Comparison of ENCODE assay signal across 8 cellular contexts in the genomic region with DNA sequence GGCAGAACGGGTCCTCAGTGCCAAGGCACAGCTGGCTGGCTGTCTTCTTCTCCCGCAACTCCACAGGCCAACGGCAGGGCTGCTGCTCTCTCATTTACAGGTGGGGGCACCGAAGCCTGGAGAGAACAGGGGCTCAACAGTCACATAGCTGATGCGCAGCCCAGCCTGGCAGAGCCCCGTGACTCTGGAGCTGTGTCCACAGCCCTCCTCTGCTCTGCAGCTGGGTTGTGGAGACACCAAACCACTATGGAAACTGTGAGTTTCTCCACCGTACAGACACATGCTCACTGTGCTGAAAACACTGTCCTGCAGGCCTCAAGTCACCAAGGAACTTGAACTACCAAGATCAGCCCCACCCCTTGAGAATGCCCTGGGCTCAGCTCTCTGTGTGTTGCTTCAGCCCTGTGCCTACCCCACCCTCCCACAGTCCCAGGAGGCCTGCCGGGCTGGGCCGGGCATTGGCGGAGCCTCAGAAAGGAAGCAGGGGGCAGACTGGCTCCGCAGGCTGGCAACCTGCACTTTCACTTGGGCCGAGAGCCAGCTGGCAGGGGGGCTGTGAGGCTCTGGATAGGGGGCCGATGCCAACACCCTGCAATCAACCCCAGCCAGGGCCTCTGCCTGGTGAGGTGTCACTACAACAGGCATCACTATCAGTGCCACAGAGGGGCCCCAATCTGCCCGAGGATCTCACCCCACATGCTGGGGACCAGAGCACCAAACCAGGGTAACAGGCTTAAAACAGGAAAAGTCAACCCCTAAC.
DNase-seq lines count a peak whose midpoint lies in the region; ATAC-seq and TF ChIP-seq lines count a peak whose summit lies in the region.

No MANE protein-coding gene starts in this region.

- peak; percentile 42 to 54 for TF ChIP-seq RAD21 in liver (IDR thresholded peaks at IDR 0.05)

- peaks cover 23 to 58% (median 53%) of the 10 kb centered on the region in 4 donors for H3K4me1 ChIP-seq in liver (ENCODE audit: control insufficient read depth in 4 of 4, insufficient read depth in 4 of 4, low read length in 3 of 4)
- peaks cover 24 to 66% (median 55%) of the 10 kb centered on the region in 5 donors for H3K4me1 ChIP-seq in subcutaneous abdominal adipose tissue (ENCODE audit: control insufficient read depth in 5 of 5, insufficient read depth in 5 of 5, low read length in 5 of 5)

- WGBS in liver: 34% methylated on average over 14 of the region's 14 CpGs

- H3K4me3 ChIP-seq in liver (ENCODE audit: low read depth in 1 of 3, low read length in 3 of 3) (no peak overlapping the region), subcutaneous abdominal adipose tissue (ENCODE audit: low read depth in 1 of 5, low read length in 5 of 5) (peak overlapping the region in 2 of 5 donors; percentile 2 to 8)

- peak; percentile 68 for DNase-seq in Ammon's horn (ENCODE audit: low spot score)
- peak; percentile 56 for DNase-seq in NCI-H2029 (lab: John Stamatoyannopoulos, UW)
- DNase-seq in NOMO-1 treated with DMSO at 0.1 percent for 48 hours (lab: John Stamatoyannopoulos, UW; ENCODE audit: unreplicated experiment): no peak
- DNase-seq in cerebellar cortex (ENCODE audit: low spot score): no peak

- H3K27me3 ChIP-seq in liver (ENCODE audit: control insufficient read depth in 4 of 4, insufficient read depth in 4 of 4, low read length in 3 of 4): no peaks in the 10 kb centered on the region
- no peaks in the 10 kb centered on the region for H3K27me3 ChIP-seq in subcutaneous abdominal adipose tissue (ENCODE audit: control insufficient read depth in 5 of 5, insufficient read depth in 4 of 5, low read length in 5 of 5)

- H3K36me3 ChIP-seq in liver (ENCODE audit: control insufficient read depth in 4 of 4, insufficient read depth in 3 of 4, low read depth in 1 of 4, low read length in 3 of 4) (no peaks in the 10 kb centered on the region), subcutaneous abdominal adipose tissue (ENCODE audit: control insufficient read depth in 5 of 5, insufficient read depth in 5 of 5, low read length in 5 of 5) (peaks cover 0 to 18% (median 4%) of the 10 kb centered on the region in 5 donors)

- no peaks in the 10 kb centered on the region for H3K9me3 Mint-ChIP-seq in brain

- peak overlapping the region in 1 of 2 donors; percentile 13 for H3K27ac ChIP-seq in liver (ENCODE audit: low read depth in 1 of 2, low read length in 2 of 2)
- peak overlapping the region; percentile 37 for H3K27ac ChIP-seq in subcutaneous abdominal adipose tissue (ENCODE audit: low read depth, low read length)

- no peaks in the 10 kb centered on the region for H3K36me3 Mint-ChIP-seq in brain

- peak overlapping the region in 4 of 5 experiments; percentile 16 to 42 (median 32) for H3K4me3 Mint-ChIP-seq in brain

- H3K9ac ChIP-seq in liver (ENCODE audit: low read depth in 1 of 2, low read length in 2 of 2) (no peak overlapping the region), subcutaneous abdominal adipose tissue (ENCODE audit: low read length in 5 of 5) (peak overlapping the region in 4 of 5 donors; percentile 22 to 53 (median 36))

- H3K27ac Mint-ChIP-seq in brain: peak overlapping the region; percentile 60 to 88 (median 68)

- peaks cover 91% of the 10 kb centered on the region for H3K4me1 Mint-ChIP-seq in brain

- peak; percentile 48 for ATAC-seq in GM19395 (IDR thresholded peaks at IDR 0.05; ENCODE audit: unreplicated experiment)

- TF ChIP-seq CTCF in brain (conservative IDR thresholded peaks at IDR 0.05) (no peak), liver (IDR thresholded peaks at IDR 0.05; ENCODE audit: low read depth, low read length, missing input control) (peak; percentile 23)

- H3K9me3 ChIP-seq in liver (ENCODE audit: control insufficient read depth in 4 of 4, low read length in 3 of 4): no peaks in the 10 kb centered on the region
- no peaks in the 10 kb centered on the region for H3K9me3 ChIP-seq in subcutaneous abdominal adipose tissue (ENCODE audit: control insufficient read depth in 5 of 5, low read length in 5 of 5)

- no peaks in the 10 kb centered on the region for H3K27me3 Mint-ChIP-seq in brain

TF ChIP-seq in liver, 16 proteins besides CTCF, POLR2A, EP300 and RAD21:
- TF ChIP-seq GABPA (IDR thresholded peaks at IDR 0.05 in 1 of 2, conservative IDR thresholded peaks at IDR 0.05 in 1 of 2): no peak
- no peak for TF ChIP-seq HNF4G (IDR thresholded peaks at IDR 0.05)
- TF ChIP-seq, protein P1, sequence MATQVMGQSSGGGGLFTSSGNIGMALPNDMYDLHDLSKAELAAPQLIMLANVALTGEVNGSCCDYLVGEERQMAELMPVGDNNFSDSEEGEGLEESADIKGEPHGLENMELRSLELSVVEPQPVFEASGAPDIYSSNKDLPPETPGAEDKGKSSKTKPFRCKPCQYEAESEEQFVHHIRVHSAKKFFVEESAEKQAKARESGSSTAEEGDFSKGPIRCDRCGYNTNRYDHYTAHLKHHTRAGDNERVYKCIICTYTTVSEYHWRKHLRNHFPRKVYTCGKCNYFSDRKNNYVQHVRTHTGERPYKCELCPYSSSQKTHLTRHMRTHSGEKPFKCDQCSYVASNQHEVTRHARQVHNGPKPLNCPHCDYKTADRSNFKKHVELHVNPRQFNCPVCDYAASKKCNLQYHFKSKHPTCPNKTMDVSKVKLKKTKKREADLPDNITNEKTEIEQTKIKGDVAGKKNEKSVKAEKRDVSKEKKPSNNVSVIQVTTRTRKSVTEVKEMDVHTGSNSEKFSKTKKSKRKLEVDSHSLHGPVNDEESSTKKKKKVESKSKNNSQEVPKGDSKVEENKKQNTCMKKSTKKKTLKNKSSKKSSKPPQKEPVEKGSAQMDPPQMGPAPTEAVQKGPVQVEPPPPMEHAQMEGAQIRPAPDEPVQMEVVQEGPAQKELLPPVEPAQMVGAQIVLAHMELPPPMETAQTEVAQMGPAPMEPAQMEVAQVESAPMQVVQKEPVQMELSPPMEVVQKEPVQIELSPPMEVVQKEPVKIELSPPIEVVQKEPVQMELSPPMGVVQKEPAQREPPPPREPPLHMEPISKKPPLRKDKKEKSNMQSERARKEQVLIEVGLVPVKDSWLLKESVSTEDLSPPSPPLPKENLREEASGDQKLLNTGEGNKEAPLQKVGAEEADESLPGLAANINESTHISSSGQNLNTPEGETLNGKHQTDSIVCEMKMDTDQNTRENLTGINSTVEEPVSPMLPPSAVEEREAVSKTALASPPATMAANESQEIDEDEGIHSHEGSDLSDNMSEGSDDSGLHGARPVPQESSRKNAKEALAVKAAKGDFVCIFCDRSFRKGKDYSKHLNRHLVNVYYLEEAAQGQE (IDR thresholded peaks at IDR 0.05): no peak
- no peak for TF ChIP-seq RXRA (IDR thresholded peaks at IDR 0.05)
- TF ChIP-seq, protein P2, sequence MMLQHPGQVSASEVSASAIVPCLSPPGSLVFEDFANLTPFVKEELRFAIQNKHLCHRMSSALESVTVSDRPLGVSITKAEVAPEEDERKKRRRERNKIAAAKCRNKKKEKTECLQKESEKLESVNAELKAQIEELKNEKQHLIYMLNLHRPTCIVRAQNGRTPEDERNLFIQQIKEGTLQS (IDR thresholded peaks at IDR 0.05): no peak
- no peak for TF ChIP-seq EGR1 (IDR thresholded peaks at IDR 0.05; ENCODE audit: low read depth in 2 of 2)
- TF ChIP-seq, protein P3, sequence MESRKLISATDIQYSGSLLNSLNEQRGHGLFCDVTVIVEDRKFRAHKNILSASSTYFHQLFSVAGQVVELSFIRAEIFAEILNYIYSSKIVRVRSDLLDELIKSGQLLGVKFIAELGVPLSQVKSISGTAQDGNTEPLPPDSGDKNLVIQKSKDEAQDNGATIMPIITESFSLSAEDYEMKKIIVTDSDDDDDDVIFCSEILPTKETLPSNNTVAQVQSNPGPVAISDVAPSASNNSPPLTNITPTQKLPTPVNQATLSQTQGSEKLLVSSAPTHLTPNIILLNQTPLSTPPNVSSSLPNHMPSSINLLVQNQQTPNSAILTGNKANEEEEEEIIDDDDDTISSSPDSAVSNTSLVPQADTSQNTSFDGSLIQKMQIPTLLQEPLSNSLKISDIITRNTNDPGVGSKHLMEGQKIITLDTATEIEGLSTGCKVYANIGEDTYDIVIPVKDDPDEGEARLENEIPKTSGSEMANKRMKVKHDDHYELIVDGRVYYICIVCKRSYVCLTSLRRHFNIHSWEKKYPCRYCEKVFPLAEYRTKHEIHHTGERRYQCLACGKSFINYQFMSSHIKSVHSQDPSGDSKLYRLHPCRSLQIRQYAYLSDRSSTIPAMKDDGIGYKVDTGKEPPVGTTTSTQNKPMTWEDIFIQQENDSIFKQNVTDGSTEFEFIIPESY (IDR thresholded peaks at IDR 0.05): no peak
- TF ChIP-seq FOXA1 (IDR thresholded peaks at IDR 0.05): no peak
- no peak for TF ChIP-seq YY1 (IDR thresholded peaks at IDR 0.05)
- TF ChIP-seq JUND (IDR thresholded peaks at IDR 0.05): no peak
- TF ChIP-seq, protein P4, sequence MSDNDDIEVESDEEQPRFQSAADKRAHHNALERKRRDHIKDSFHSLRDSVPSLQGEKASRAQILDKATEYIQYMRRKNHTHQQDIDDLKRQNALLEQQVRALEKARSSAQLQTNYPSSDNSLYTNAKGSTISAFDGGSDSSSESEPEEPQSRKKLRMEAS (IDR thresholded peaks at IDR 0.05): no peak
- TF ChIP-seq TAF1 (conservative IDR thresholded peaks at IDR 0.05): no peak
- no peak for TF ChIP-seq NR2F2 (IDR thresholded peaks at IDR 0.05)

Comparison
In these comparisons a context has a peak if more than half of its experiments do, and no peak if none do; other contexts are left out.
1. DNase-seq: peak in Ammon's horn (single experiment) and NCI-H2029 (single experiment); none in NOMO-1 treated with DMSO at 0.1 percent for 48 hours (single experiment) and cerebellar cortex (single experiment).
2. H3K9ac ChIP-seq: peak in subcutaneous abdominal adipose tissue (4 of 5); none in liver (0 of 2).